In the genomic region with DNA sequence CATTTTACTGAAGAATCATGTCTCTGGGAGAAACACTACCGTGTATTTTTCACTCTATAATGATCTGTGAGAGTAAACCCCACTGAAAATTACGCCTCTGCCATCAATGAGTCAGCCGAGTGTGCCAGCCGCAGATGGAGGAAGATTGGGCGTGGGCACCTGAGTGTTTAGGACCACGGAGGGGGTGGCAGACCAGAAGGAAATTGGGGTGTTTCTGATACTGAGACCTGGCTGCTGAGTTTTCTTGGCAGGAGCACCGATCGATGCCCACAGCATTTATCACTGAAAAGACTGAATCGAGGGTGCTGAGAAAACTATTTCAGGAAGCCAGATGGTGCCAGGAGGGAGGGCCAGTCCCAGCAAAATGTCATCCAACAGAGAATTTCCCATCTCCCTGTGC, we compare ENCODE assay signal across 15 cellular contexts.
"Had no signal": no experiment of that assay in that cellular context is flagged by ENCODE, and none has a peak within 500 bp of the region (broad histone marks: within the 10 kb centered on the region; RNA-seq: fewer than 3 reads in every experiment).

No MANE protein-coding gene starts in this region.

- H3K4me3 ChIP-seq: coronary artery, heart left ventricle, mucosa of descending colon, stomach had no signal

- DNase-seq: effector CD8-positive, alpha-beta T cell; foreskin melanocyte; heart left ventricle; kidney glomerular epithelial cell; mammary epithelial cell; mucosa of descending colon; naive thymus-derived CD8-positive, alpha-beta T cell; right cardiac atrium; small intestine; stimulated activated CD4-positive, alpha-beta T cell treated with anti-CD3 and anti-CD28 coated beads, Interleukin-12 subunit alpha, Interleukin-12 subunit beta, amount 100 ng/mL, for 4 hours; stimulated activated naive CD4-positive, alpha-beta T cell; stomach; substantia nigra had no signal

- H3K27me3 ChIP-seq: heart left ventricle, neutrophil, stomach had no signal

- H3K4me1 ChIP-seq: heart left ventricle, stomach had no signal

- H3K36me3 ChIP-seq: heart left ventricle, neutrophil, stomach had no signal

- H3K9me3 ChIP-seq: heart left ventricle, mucosa of descending colon, neutrophil, stomach had no signal

- ATAC-seq: heart left ventricle; mucosa of descending colon; naive thymus-derived CD8-positive, alpha-beta T cell; right cardiac atrium had no signal

- H3K27ac ChIP-seq: coronary artery, heart left ventricle, neutrophil, stomach had no signal
